1 cellular context compared by ENCODE assay signal in the genomic region with DNA sequence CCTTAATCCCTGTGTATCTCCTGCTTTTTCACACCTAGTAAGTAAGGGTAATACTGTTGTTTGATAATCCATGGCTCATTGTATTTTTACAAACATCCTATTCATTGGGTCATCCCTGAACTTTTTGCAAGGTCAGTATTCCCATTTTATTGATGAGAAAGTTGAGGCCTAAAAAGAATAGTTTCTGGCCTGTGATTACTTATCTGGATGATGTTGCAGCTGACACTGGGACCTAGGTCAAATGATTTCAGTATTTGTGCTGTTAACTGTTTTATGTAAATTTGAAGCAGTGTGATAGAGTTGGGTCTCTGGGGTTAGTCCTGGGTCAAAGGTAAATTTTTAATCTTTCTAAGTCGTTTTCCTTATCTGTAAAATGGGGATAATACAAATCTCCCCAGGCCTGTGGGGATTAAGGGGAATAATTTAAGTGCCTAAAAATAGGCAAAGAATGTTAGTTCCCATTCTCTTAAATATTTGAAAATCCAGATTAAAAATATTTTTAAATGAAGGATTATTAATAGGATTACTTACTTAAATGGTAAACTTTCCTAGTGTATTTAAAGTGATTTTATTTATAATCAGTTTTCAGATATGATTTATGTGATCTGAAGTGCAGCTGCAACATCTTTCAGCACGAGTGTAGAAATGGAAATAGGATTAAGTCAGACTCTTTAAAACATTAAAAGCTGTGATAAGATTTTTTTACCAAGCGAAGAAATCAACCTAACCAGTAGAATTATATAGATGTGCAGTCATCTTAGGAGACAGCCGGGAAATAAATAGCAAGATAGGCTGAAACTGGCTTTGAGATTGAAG.
TF ChIP-seq lines count a peak whose summit lies in the region.

No MANE protein-coding gene starts in this region.

TF ChIP-seq in HEK293, 187 proteins besides CTCF, POLR2A, EP300 and RAD21 (continued from another document):
- TF ChIP-seq, protein P1, sequence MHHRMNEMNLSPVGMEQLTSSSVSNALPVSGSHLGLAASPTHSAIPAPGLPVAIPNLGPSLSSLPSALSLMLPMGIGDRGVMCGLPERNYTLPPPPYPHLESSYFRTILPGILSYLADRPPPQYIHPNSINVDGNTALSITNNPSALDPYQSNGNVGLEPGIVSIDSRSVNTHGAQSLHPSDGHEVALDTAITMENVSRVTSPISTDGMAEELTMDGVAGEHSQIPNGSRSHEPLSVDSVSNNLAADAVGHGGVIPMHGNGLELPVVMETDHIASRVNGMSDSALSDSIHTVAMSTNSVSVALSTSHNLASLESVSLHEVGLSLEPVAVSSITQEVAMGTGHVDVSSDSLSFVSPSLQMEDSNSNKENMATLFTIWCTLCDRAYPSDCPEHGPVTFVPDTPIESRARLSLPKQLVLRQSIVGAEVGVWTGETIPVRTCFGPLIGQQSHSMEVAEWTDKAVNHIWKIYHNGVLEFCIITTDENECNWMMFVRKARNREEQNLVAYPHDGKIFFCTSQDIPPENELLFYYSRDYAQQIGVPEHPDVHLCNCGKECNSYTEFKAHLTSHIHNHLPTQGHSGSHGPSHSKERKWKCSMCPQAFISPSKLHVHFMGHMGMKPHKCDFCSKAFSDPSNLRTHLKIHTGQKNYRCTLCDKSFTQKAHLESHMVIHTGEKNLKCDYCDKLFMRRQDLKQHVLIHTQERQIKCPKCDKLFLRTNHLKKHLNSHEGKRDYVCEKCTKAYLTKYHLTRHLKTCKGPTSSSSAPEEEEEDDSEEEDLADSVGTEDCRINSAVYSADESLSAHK (tag by site-specific recombination; IDR thresholded peaks at IDR 0.05): peak; percentile 36; the same call in 1 of the 2 replicates
- TF ChIP-seq ZBTB17 (tag by site-specific recombination; IDR thresholded peaks at IDR 0.05) (no peak), ZEB2 (tag by site-specific recombination; IDR thresholded peaks at IDR 0.05) (no peak), ZNF501 (tag by site-specific recombination; IDR thresholded peaks at IDR 0.05) (no peak), MZF1 (tag by site-specific recombination; IDR thresholded peaks at IDR 0.05; ENCODE audit: borderline replicate concordance) (peak; percentile 86; the same call in 1 of the 2 replicates)
- TF ChIP-seq, protein P2, sequence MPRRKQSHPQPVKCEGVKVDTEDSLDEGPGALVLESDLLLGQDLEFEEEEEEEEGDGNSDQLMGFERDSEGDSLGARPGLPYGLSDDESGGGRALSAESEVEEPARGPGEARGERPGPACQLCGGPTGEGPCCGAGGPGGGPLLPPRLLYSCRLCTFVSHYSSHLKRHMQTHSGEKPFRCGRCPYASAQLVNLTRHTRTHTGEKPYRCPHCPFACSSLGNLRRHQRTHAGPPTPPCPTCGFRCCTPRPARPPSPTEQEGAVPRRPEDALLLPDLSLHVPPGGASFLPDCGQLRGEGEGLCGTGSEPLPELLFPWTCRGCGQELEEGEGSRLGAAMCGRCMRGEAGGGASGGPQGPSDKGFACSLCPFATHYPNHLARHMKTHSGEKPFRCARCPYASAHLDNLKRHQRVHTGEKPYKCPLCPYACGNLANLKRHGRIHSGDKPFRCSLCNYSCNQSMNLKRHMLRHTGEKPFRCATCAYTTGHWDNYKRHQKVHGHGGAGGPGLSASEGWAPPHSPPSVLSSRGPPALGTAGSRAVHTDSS (tag by site-specific recombination; IDR thresholded peaks at IDR 0.05): peak; percentile 17; the same call in 1 of the 2 replicates
- TF ChIP-seq, protein P3, sequence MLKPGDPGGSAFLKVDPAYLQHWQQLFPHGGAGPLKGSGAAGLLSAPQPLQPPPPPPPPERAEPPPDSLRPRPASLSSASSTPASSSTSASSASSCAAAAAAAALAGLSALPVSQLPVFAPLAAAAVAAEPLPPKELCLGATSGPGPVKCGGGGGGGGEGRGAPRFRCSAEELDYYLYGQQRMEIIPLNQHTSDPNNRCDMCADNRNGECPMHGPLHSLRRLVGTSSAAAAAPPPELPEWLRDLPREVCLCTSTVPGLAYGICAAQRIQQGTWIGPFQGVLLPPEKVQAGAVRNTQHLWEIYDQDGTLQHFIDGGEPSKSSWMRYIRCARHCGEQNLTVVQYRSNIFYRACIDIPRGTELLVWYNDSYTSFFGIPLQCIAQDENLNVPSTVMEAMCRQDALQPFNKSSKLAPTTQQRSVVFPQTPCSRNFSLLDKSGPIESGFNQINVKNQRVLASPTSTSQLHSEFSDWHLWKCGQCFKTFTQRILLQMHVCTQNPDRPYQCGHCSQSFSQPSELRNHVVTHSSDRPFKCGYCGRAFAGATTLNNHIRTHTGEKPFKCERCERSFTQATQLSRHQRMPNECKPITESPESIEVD (tag by site-specific recombination; IDR thresholded peaks at IDR 0.05): peak; percentile 79
